In the genomic region with DNA sequence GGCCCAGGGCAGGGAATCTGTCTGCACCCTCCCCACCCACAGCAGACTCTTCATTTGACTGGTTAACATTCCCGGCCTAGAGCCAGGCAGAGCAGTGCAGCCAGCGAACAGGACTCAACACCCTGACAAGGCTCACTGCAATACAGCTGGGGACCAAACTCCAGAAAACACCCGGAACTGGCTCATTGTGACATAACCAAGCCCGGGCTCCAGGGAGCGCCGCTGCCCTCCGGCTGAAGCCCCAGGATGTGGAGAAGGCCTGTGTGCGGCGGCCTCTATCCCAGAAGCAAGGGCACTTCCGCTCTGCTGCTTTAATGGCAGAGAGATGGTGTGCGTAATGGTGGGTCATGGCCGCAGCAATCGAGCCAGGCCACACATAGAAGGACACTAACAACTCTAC, we compare ENCODE assay signal across 20 cellular contexts. TPM values are rescaled to one million over a fixed set of nuclear protein-coding genes. Genes with fewer than 3 reads are reported as not detected.
DNase-seq lines count a peak whose midpoint lies in the region; ATAC-seq, FAIRE-seq and TF ChIP-seq lines count a peak whose summit lies in the region.
"Had no signal": no experiment of that assay in that cellular context is flagged by ENCODE, and none has a peak within 500 bp of the region (broad histone marks: within the 10 kb centered on the region; RNA-seq: fewer than 3 reads in every experiment).

No MANE protein-coding gene starts in this region.

- 0 out of 5 replicates have a peak, but pooled peaks of 1 of the 2 experiments have one; percentile 18 for TF ChIP-seq RAD21 in A549 (conservative IDR thresholded peaks at IDR 0.05 in 1 of 2, IDR thresholded peaks at IDR 0.05 in 1 of 2)
- no peak for TF ChIP-seq RAD21 in K562 (CRISPR knock-in tag; conservative IDR thresholded peaks at IDR 0.05 in 1 of 2, IDR thresholded peaks at IDR 0.05 in 1 of 2)

- in situ Hi-C loops in K562 (cut with MboI), result no loop called here

- H3K4me1 ChIP-seq in A549 (no peaks in the 10 kb centered on the region), H9 (ENCODE audit: insufficient read depth, low read length) (no peaks in the 10 kb centered on the region), K562 (replicated peaks in 1 of 2; ENCODE audit: control insufficient read depth in 2 of 2, insufficient read depth in 2 of 2, low read length in 2 of 2) (peaks cover 0 to 8% of the 10 kb centered on the region in 2 experiments; a peak in 2 of 5 replicates), mesendoderm (ENCODE audit: control insufficient read depth, low read depth, low read length) (no peaks in the 10 kb centered on the region)

- H3K79me2 ChIP-seq in H9 (ENCODE audit: insufficient read depth, low read length), result peaks cover 4% of the 10 kb centered on the region; the same call in 1 of the 2 replicates
- peaks cover 9% of the 10 kb centered on the region; the same call in 2 of the 3 replicates for H3K79me2 ChIP-seq in K562 (ENCODE audit: control insufficient read depth, insufficient read depth, low read length)
- peaks cover 5% of the 10 kb centered on the region for H3K79me2 ChIP-seq in mesendoderm (ENCODE audit: control insufficient read depth, insufficient read depth, low read length)

- no peak overlapping the region for H3K14ac ChIP-seq in H9 (ENCODE audit: insufficient read depth, low read length)

- FAIRE-seq in A549 (lab: Jason Lieb, UNC), result no peak
- no peak for FAIRE-seq in K562 (lab: Jason Lieb, UNC)
- FAIRE-seq: GM12891 had no signal

- no peak overlapping the region for H4K5ac ChIP-seq in H9 (ENCODE audit: insufficient read length, low read depth, low read length)
- no peak overlapping the region for H4K5ac ChIP-seq in mesendoderm (ENCODE audit: low read length)

- DNase-seq in A549 (ENCODE audit: low read depth in 1 of 2, low spot score in 1 of 2), result no peak
- DNase-seq in H9, result peak; percentile 36
- DNase-seq in K562 (ENCODE audit: extremely low read depth in 1 of 4, low spot score in 3 of 4), result no peak
- DNase-seq in mesendoderm, result peak; percentile 10
- DNase-seq in SKM-1 treated with dmso at 0.1 percent for 144 hours (lab: John Stamatoyannopoulos, UW; ENCODE audit: unreplicated experiment), result no peak
- DNase-seq: DMS79, GM23248, KG1, NCI-H1105, NCI-H146, NCI-H2029 treated with DMSO at 0.1 percent for 48 hours, NCI-H226, NCI-H510A treated with DMSO at 0.1 percent for 48 hours, NCI-H748 treated with DMSO at 0.1 percent for 48 hours, SIG-M5, SK-N-SH had no signal

- TF ChIP-seq EP300 in A549 (IDR thresholded peaks at IDR 0.05) (no peak), K562 (IDR thresholded peaks at IDR 0.05; ENCODE audit: low read length) (no peak)

- no peaks in the 10 kb centered on the region for H3K9me3 ChIP-seq in A549
- H3K9me3 ChIP-seq in H9 (ENCODE audit: control insufficient read depth, low read depth, low read length), result no peaks in the 10 kb centered on the region
- H3K9me3 ChIP-seq in K562 (replicated peaks; ENCODE audit: control insufficient read depth, insufficient read depth, low read depth, low read length), result no peaks in the 10 kb centered on the region
- H3K9me3 ChIP-seq: SK-N-SH had no signal

- TF ChIP-seq POLR2A in A549 (IDR thresholded peaks at IDR 0.05; ENCODE audit: low read length), result no peak
- TF ChIP-seq POLR2A in K562 (conservative IDR thresholded peaks at IDR 0.05), result no peak

- H4K91ac ChIP-seq in H9 (ENCODE audit: insufficient read length, low read depth, low read length), result no peak overlapping the region

- TF ChIP-seq CTCF in A549 (IDR thresholded peaks at IDR 0.05) (no peak), H9 (conservative IDR thresholded peaks at IDR 0.05) (peak; percentile 34; the same call in 2 of the 3 replicates), K562 (IDR thresholded peaks at IDR 0.05 in 2 of 3, conservative IDR thresholded peaks at IDR 0.05 in 1 of 3; ENCODE audit: insufficient read depth in 2 of 3, low read depth in 1 of 3, low read length in 3 of 3) (peak in 2 of 3 experiments; percentile 32 to 40; a peak in 2 of 6 replicates)

- no peak overlapping the region for H3K56ac ChIP-seq in H9 (ENCODE audit: insufficient read length, low read depth, low read length)
- no peak overlapping the region for H3K56ac ChIP-seq in mesendoderm (ENCODE audit: low read length)

- H3T11ph ChIP-seq in H9 (ENCODE audit: low read length), result no peak overlapping the region

- H3K27ac Mint-ChIP-seq in H9, result peak overlapping the region in 1 of 3 experiments; percentile 80; a peak in 1 of 7 replicates

- no peak overlapping the region for H3K9ac ChIP-seq in H9 (ENCODE audit: extremely low read depth, insufficient read length, low read length)
- H3K9ac ChIP-seq in K562 (ENCODE audit: insufficient read depth in 1 of 2, low read depth in 2 of 2, low read length in 2 of 2), result 0 out of 4 replicates have a peak overlapping the region, but pooled peaks of 1 of the 2 experiments have one; percentile 36
- no peak overlapping the region for H3K9ac ChIP-seq in mesendoderm (ENCODE audit: low read length)
- H3K9ac ChIP-seq: GM23248, SK-N-SH had no signal

- H3K4ac ChIP-seq in H9 (ENCODE audit: low read depth, low read length) (no peak overlapping the region), mesendoderm (ENCODE audit: low read depth, low read length) (no peak overlapping the region)

- no peak overlapping the region for H3K4me2 ChIP-seq in A549
- H3K4me2 ChIP-seq in H9 (ENCODE audit: insufficient read depth, insufficient read length, low read length), result no peak overlapping the region
- no peak overlapping the region for H3K4me2 ChIP-seq in K562 (ENCODE audit: insufficient read depth, low read length)
- no peak overlapping the region for H3K4me2 ChIP-seq in mesendoderm (ENCODE audit: low read length)
- H3K4me2 ChIP-seq: SK-N-SH had no signal

- H2BK15ac ChIP-seq in H9 (ENCODE audit: low read depth, low read length) (no peak overlapping the region), mesendoderm (replicated peaks; ENCODE audit: low read depth) (no peak overlapping the region)

- H3K4me3 Mint-ChIP-seq in H9, result no peak overlapping the region
- H3K4me3 Mint-ChIP-seq: CD14-positive monocyte had no signal

- H3K9me1 ChIP-seq in K562 (ENCODE audit: control insufficient read depth, insufficient read depth, low read length), result peaks cover 4% of the 10 kb centered on the region

- H3K27ac ChIP-seq in A549, result no peak overlapping the region
- H3K27ac ChIP-seq in H9 (ENCODE audit: insufficient read length, low read depth, low read length), result no peak overlapping the region
- H3K27ac ChIP-seq in K562 (ENCODE audit: extremely low read depth, low read depth, low read length), result no peak overlapping the region
- H3K27ac ChIP-seq in mesendoderm (ENCODE audit: low read depth, low read length), result no peak overlapping the region
- H3K27ac ChIP-seq: GM23248 had no signal

- H2AK5ac ChIP-seq in H9 (ENCODE audit: insufficient read length, low read length) (no peak overlapping the region), mesendoderm (ENCODE audit: low read length) (no peak overlapping the region)

- H3K36me3 ChIP-seq in K562 (ENCODE audit: control insufficient read depth, insufficient read depth, low read length) (peaks cover 83% of the 10 kb centered on the region), mesendoderm (ENCODE audit: control insufficient read depth, insufficient read depth, low read length) (peaks cover 2% of the 10 kb centered on the region)

- intact Hi-C loops in K562 (cut with micrococcal nuclease), result no loop called here

- H3K23ac ChIP-seq in H9 (ENCODE audit: insufficient read length, low read depth, low read length) (no peak overlapping the region), mesendoderm (ENCODE audit: low read length) (no peak overlapping the region)

- H2BK20ac ChIP-seq in H9 (ENCODE audit: low read depth, low read length, poor library complexity, severe bottlenecking), result no peak overlapping the region

- no TSS peak for BruUV-seq in K562 (replicated peaks; lab: Mats Ljungman, UMichigan)

- POLR2A ChIA-PET in A549 (lab: Yijun Ruan, JAX), result no interaction called here
- POLR2A ChIA-PET in K562 (lab: Yijun Ruan, JAX), result interaction anchor here (0.8 to 1.1 kb wide), 4 partner anchors 18 to 106 kb away, joined by 3 to 5 read pairs (median 4); a partner anchor contains a TSS

- WGBS in A549 (ENCODE audit: missing lambda C conversion rate), result 89% methylated on average over 11 of the region's 13 CpGs
- no CpG with 5 or more reads among the region's 13 CpGs for WGBS in H9 (ENCODE audit: extremely low coverage, insufficient read length, low lambda C conversion rate)
- 93% methylated on average over 12 of the region's 13 CpGs for WGBS in K562 (ENCODE audit: insufficient coverage, low coverage, missing lambda C conversion rate)
- WGBS in mesendoderm (ENCODE audit: extremely low coverage, insufficient coverage, low lambda C conversion rate), result no CpG with 5 or more reads among the region's 13 CpGs

- H3K9me3 Mint-ChIP-seq in H9, result no peaks in the 10 kb centered on the region
- H3K9me3 Mint-ChIP-seq: CD14-positive monocyte had no signal

- H3K18ac ChIP-seq in H9 (ENCODE audit: insufficient read length, low read depth, low read length) (no peak overlapping the region), mesendoderm (ENCODE audit: low read length) (no peak overlapping the region)

- CTCF ChIA-PET in A549 (lab: Yijun Ruan, JAX) (interaction anchor here (0.6 to 3.0 kb wide), 6 partner anchors 12 to 158 kb away, joined by 3 to 15 read pairs (median 6); no protein-coding TSS in a partner anchor), K562 (lab: Yijun Ruan, JAX; ENCODE audit: low intra/inter-chr PET ratio) (interaction anchor here (1.1 kb wide), 1 partner anchor 123 kb away, joined by 3 read pairs; no protein-coding TSS in a partner anchor)

- no peaks in the 10 kb centered on the region for H3K23me2 ChIP-seq in H9 (ENCODE audit: insufficient read length, low read depth, low read length, poor library complexity, severe bottlenecking)

- no peaks in the 10 kb centered on the region for H3K27me3 Mint-ChIP-seq in H9 (ENCODE audit: low read depth)

- H4K8ac ChIP-seq in H9 (replicated peaks; ENCODE audit: insufficient read length, low read depth, low read length) (no peak overlapping the region), mesendoderm (ENCODE audit: low read depth, low read length) (no peak overlapping the region)

- H2BK5ac ChIP-seq in H9 (ENCODE audit: insufficient read length, low read length) (no peak overlapping the region), mesendoderm (ENCODE audit: low read length) (no peak overlapping the region)

- H2AFZ ChIP-seq in H9 (ENCODE audit: low read length), result no peak overlapping the region
- no peak overlapping the region for H2AFZ ChIP-seq in K562 (ENCODE audit: low read depth, low read length)
- H2AFZ ChIP-seq: GM23248 had no signal

- ATAC-seq in A549 (peak; percentile 30 to 62; a peak in 3 of 6 replicates), K562 (peak; percentile 62), HG03159 (IDR thresholded peaks at IDR 0.05; ENCODE audit: unreplicated experiment) (no peak), GM18498 (IDR thresholded peaks at IDR 0.05; ENCODE audit: unreplicated experiment) (no peak)

- H4K20me1 ChIP-seq in H9 (ENCODE audit: control insufficient read depth, insufficient read depth, insufficient read length), result no peaks in the 10 kb centered on the region
- H4K20me1 ChIP-seq in K562 (replicated peaks; ENCODE audit: control insufficient read depth, insufficient read depth, low read length), result peaks cover 9% of the 10 kb centered on the region; the same call in 1 of the 2 replicates

- peaks cover 46 to 79% (median 70%) of the 10 kb centered on the region in 3 experiments; a peak in 6 of 7 replicates for H3K36me3 Mint-ChIP-seq in H9 (ENCODE audit: insufficient read depth in 1 of 3, low read depth in 3 of 3)

- H3K79me1 ChIP-seq in H9 (ENCODE audit: insufficient read depth, low read depth, low read length, poor library complexity, severe bottlenecking) (no peaks in the 10 kb centered on the region), mesendoderm (ENCODE audit: low read length) (peaks cover 5% of the 10 kb centered on the region)

- H3K4me1 Mint-ChIP-seq in H9, result no peaks in the 10 kb centered on the region
- H3K4me1 Mint-ChIP-seq: CD14-positive monocyte had no signal

- H2BK12ac ChIP-seq in H9 (ENCODE audit: insufficient read length, low read depth, low read length), result no peak overlapping the region

- no peaks in the 10 kb centered on the region for H3K27me3 ChIP-seq in H9 (ENCODE audit: insufficient read depth, low read length)
- no peaks in the 10 kb centered on the region for H3K27me3 ChIP-seq in K562 (ENCODE audit: control insufficient read depth in 2 of 2, insufficient read depth in 2 of 2, low read length in 2 of 2)
- no peaks in the 10 kb centered on the region for H3K27me3 ChIP-seq in mesendoderm (ENCODE audit: insufficient read depth, low read length, poor library complexity)

- no peak overlapping the region for H3K4me3 ChIP-seq in A549
- no peak overlapping the region for H3K4me3 ChIP-seq in K562
- no peak overlapping the region for H3K4me3 ChIP-seq in mesendoderm (ENCODE audit: low read length)
- H3K4me3 ChIP-seq: GM23248 had no signal

- H2BK120ac ChIP-seq in H9 (ENCODE audit: low read depth, low read length, poor library complexity, severe bottlenecking) (no peak overlapping the region), mesendoderm (ENCODE audit: low read depth, low read length) (no peak overlapping the region)

RNA-seq across cellular contexts. Expression of a gene that starts 18.2 kb away (rescaled TPM):
- polyA plus RNA-seq in A549 (2011; rRNA removed) (22.6 and 25.9 TPM in 2 replicates), A549 (2017; fragmentation: RNase III; extraction: RNeasy Plus Mini Kit Qiagen cat#74134 plus additional on column Dnase treatment) (34.8 to 38.2 TPM (median 37.2 TPM) in 3 replicates), K562 (2011; rRNA removed) (23.7 and 24.9 TPM in 2 replicates), K562 (2014; fragmentation: Illumina TruSeq; extraction: Trizol) (37.3 and 48.5 TPM in 2 replicates), K562 (2014; fragmentation: Nextera tagmentation; extraction: Ambion mirVana) (1 to 10 TPM; 1.3 to 2.5 TPM), K562 (2014; rRNA removed) (53.5 and 63.4 TPM in 2 replicates)
- polyA plus RNA-seq in A549 (2012; cell fraction: cytosol; rRNA removed), result 49.9 and 55.6 TPM in 2 replicates
- 197 and 201 TPM in 2 replicates for polyA plus RNA-seq in A549 (2012; cell fraction: nucleus; rRNA removed)
- polyA minus RNA-seq in A549 (2011; rRNA and poly(A)+ RNA removed), result 30.0 and 33.8 TPM in 2 replicates
- total RNA-seq in H9 (2021) (74.5 and 76.2 TPM in 2 replicates), K562 (2014; rRNA removed) (52.7 and 59.4 TPM in 2 replicates), K562 (2014; rRNA removed; fragmentation: Illumina TruSeq; extraction: Trizol) (17.9 and 25.5 TPM in 2 replicates), K562 (2015; rRNA removed; fragmentation: Illumina TruSeq; extraction: Trizol) (31.8 and 32.8 TPM in 2 replicates), K562 (2021) (62.8 and 68.1 TPM in 2 replicates)
- 250 and 422 TPM in 2 replicates for total RNA-seq in K562 (2011; cell fraction: chromatin; rRNA removed; ENCODE audit: low replicate concordance)
- total RNA-seq in K562 (2011; cell fraction: nucleolus; rRNA removed), result 176 and 189 TPM in 2 replicates
- total RNA-seq in K562 (2011; cell fraction: nucleoplasm; rRNA removed), result 187 and 203 TPM in 2 replicates
- polyA plus RNA-seq in K562 (2011; cell fraction: cytosol; rRNA removed), result 17.9 and 23.5 TPM in 2 replicates
- polyA plus RNA-seq in K562 (2011; cell fraction: nucleus; rRNA removed), result 66.5 and 112 TPM in 2 replicates
- 35.3 and 39.1 TPM in 2 replicates for polyA plus RNA-seq in K562 (2012)
- 19.2 and 19.3 TPM in 2 replicates for polyA minus RNA-seq in K562 (2011; rRNA and poly(A)+ RNA removed)
- 18.8 and 24.5 TPM in 2 replicates for polyA minus RNA-seq in K562 (2011; cell fraction: cytosol; rRNA and poly(A)+ RNA removed)
- polyA minus RNA-seq in K562 (2011; cell fraction: nucleus; rRNA and poly(A)+ RNA removed), result 33.5 and 52.0 TPM in 2 replicates
- polyA plus RNA-seq in mesendoderm (2013, experiment 1 of 2), result 25.9 TPM
- 24.8 TPM for polyA plus RNA-seq in mesendoderm (2013, experiment 2 of 2)

Comparison
In these comparisons a context has a peak if more than half of its experiments do, and no peak if none do; other contexts are left out.
1. ATAC-seq: peak in A549 (2 of 2) and K562 (single experiment); none in HG03159 (single experiment) and GM18498 (single experiment).
2. DNase-seq: peak in H9 (single experiment) and mesendoderm (single experiment); none in A549 (0 of 2), K562 (0 of 4) and SKM-1 treated with dmso at 0.1 percent for 144 hours (single experiment).